In genomic region chr5:141763526-141763925, GRCh38 we compare ENCODE assay signal across 27 cellular contexts.
DNase-seq lines count a peak whose midpoint lies in the region; ATAC-seq lines count a peak whose summit lies in the region.
"Had no signal": no experiment of that assay in that cellular context is flagged by ENCODE, and none has a peak within 500 bp of the region (broad histone marks: within the 10 kb centered on the region; RNA-seq: fewer than 3 reads in every experiment).

No MANE protein-coding gene starts in this region.

- ATAC-seq in HG02588 (IDR thresholded peaks at IDR 0.05; ENCODE audit: unreplicated experiment) (no peak), GM21528 (IDR thresholded peaks at IDR 0.05; ENCODE audit: low FRiP score, unreplicated experiment) (no peak)
- ATAC-seq: activated CD8-positive, alpha-beta T cell treated with anti-CD3 and anti-CD28 coated beads, Interleukin-2, amount 10 ng/mL, durations not matched to agents 7 days and 5 days; Panc1; psoas muscle had no signal

- intact Hi-C loops in posterior cingulate gyrus (cut with DNase I), result no loop called here

- DNase-seq in NCI-H1105 (lab: John Stamatoyannopoulos, UW) (peak; percentile 11), NCI-H1436 treated with DMSO at 0.1 percent for 48 hours (lab: John Stamatoyannopoulos, UW) (peak; percentile 89), NCI-H748 (lab: John Stamatoyannopoulos, UW; ENCODE audit: unreplicated experiment) (peak; percentile 92), left kidney (ENCODE audit: low read depth, low spot score) (peak; percentile 31), posterior cingulate gyrus (no peak)
- DNase-seq: activated CD8-positive, alpha-beta T cell treated with anti-CD3 and anti-CD28 coated beads, Interleukin-2, amount 10 ng/mL, durations not matched to agents 7 days and 5 days; activated naive CD4-positive, alpha-beta T cell treated with anti-CD3 and anti-CD28 coated beads for 36 hours; adrenal gland; brain microvascular endothelial cell; cerebellar nuclear complex; DMS153; esophagus squamous epithelium; foreskin melanocyte; kidney; NCI-H1930; NCI-H446 treated with DMSO at 0.1 percent for 48 hours; occipital lobe; psoas muscle; SHP77; sigmoid colon; stimulated activated CD4-positive, alpha-beta T cell treated with anti-CD3 and anti-CD28 coated beads, Interleukin-12 subunit alpha, Interleukin-12 subunit beta, amount 100 ng/mL, for 4 hours; stimulated activated CD4-positive, alpha-beta T cell treated with anti-CD3 and anti-CD28 coated beads, Interleukin-2, amount 100 ng/mL, for 48 hours; stomach; thyroid gland had no signal

Comparison
In these comparisons a context has a peak if more than half of its experiments do, and no peak if none do; other contexts are left out.
1. DNase-seq: peak in NCI-H1105 (single experiment), NCI-H1436 treated with DMSO at 0.1 percent for 48 hours (single experiment), NCI-H748 (single experiment) and left kidney (single experiment); none in posterior cingulate gyrus (0 of 10).